In genomic region chr4:174214102-174214878, GRCh38 we compare ENCODE assay signal across 9 cellular contexts.
A peak's percentile ranks its signal among the peaks of the same experiment; 100 is the strongest.
DNase-seq lines count a peak whose midpoint lies in the region; ATAC-seq lines count a peak whose summit lies in the region.
"Had no signal": no experiment of that assay in that cellular context is flagged by ENCODE, and none has a peak within 500 bp of the region (broad histone marks: within the 10 kb centered on the region; RNA-seq: fewer than 3 reads in every experiment).

No MANE protein-coding gene starts in this region.

- intact Hi-C loops in left ventricle myocardium superior (cut with micrococcal nuclease) = no loop called here

- H3K27ac Mint-ChIP-seq in stimulated activated naive B cell treated with anti-CD40 and anti-IgM and Interleukin-4, amounts not matched to agents 10 μg/mL and 1 μg/mL and 100 μg/mL, for 72 hours = peak overlapping the region; percentile 37

- ATAC-seq in left ventricle myocardium superior = peak; percentile 72
- no peak for ATAC-seq in stimulated activated naive B cell treated with anti-CD40 and anti-IgM and Interleukin-4, amounts not matched to agents 10 μg/mL and 1 μg/mL and 100 μg/mL, for 72 hours (replicated peaks)

- peak; percentile 58 for DNase-seq in activated CD8-positive, alpha-beta memory T cell treated with anti-CD3 and anti-CD28 coated beads, Interleukin-2, amount 50 U/mL, for 48 hours
- no peak for DNase-seq in activated CD8-positive, alpha-beta memory T cell treated with anti-CD3 and anti-CD28 coated beads for 24 hours
- peak; percentile 11 for DNase-seq in UCSD-AML1 (lab: John Stamatoyannopoulos, UW; ENCODE audit: unreplicated experiment)
- peak; percentile 58 for DNase-seq in left ventricle myocardium superior
- DNase-seq in stimulated activated naive B cell treated with anti-CD40 and anti-IgM and Interleukin-4, amounts not matched to agents 10 μg/mL and 1 μg/mL and 100 μg/mL, for 72 hours = no peak
- no peak for DNase-seq in AG08395 (ENCODE audit: low spot score)
- no peak for DNase-seq in NOMO-1 (lab: John Stamatoyannopoulos, UW; ENCODE audit: unreplicated experiment in 2 of 2)
- no peak for DNase-seq in NCI-H526 (lab: John Stamatoyannopoulos, UW)
- DNase-seq: DND-41 had no signal

- H3K36me3 Mint-ChIP-seq in stimulated activated naive B cell treated with anti-CD40 and anti-IgM and Interleukin-4, amounts not matched to agents 10 μg/mL and 1 μg/mL and 100 μg/mL, for 72 hours = no peaks in the 10 kb centered on the region

- H3K4me1 Mint-ChIP-seq in stimulated activated naive B cell treated with anti-CD40 and anti-IgM and Interleukin-4, amounts not matched to agents 10 μg/mL and 1 μg/mL and 100 μg/mL, for 72 hours = peaks cover 33 to 55% of the 10 kb centered on the region in 2 donors

- peak overlapping the region; percentile 4 to 61 for H3K4me3 Mint-ChIP-seq in stimulated activated naive B cell treated with anti-CD40 and anti-IgM and Interleukin-4, amounts not matched to agents 10 μg/mL and 1 μg/mL and 100 μg/mL, for 72 hours

- H3K27me3 Mint-ChIP-seq in stimulated activated naive B cell treated with anti-CD40 and anti-IgM and Interleukin-4, amounts not matched to agents 10 μg/mL and 1 μg/mL and 100 μg/mL, for 72 hours = peaks cover 72 to 82% of the 10 kb centered on the region in 2 donors

- H3K9me3 Mint-ChIP-seq in stimulated activated naive B cell treated with anti-CD40 and anti-IgM and Interleukin-4, amounts not matched to agents 10 μg/mL and 1 μg/mL and 100 μg/mL, for 72 hours = peaks cover 0 to 4% of the 10 kb centered on the region in 2 donors

Comparison
In these comparisons a context has a peak if more than half of its experiments do, and no peak if none do; other contexts are left out.
1. DNase-seq: peak in activated CD8-positive, alpha-beta memory T cell treated with anti-CD3 and anti-CD28 coated beads, Interleukin-2, amount 50 U/mL, for 48 hours (single experiment), UCSD-AML1 (single experiment) and left ventricle myocardium superior (single experiment); none in activated CD8-positive, alpha-beta memory T cell treated with anti-CD3 and anti-CD28 coated beads for 24 hours (single experiment), stimulated activated naive B cell treated with anti-CD40 and anti-IgM and Interleukin-4, amounts not matched to agents 10 μg/mL and 1 μg/mL and 100 μg/mL, for 72 hours (single experiment), AG08395 (single experiment), NOMO-1 (0 of 2) and NCI-H526 (0 of 2).